ENCODE assay signal across 12 cellular contexts in the genomic region with DNA sequence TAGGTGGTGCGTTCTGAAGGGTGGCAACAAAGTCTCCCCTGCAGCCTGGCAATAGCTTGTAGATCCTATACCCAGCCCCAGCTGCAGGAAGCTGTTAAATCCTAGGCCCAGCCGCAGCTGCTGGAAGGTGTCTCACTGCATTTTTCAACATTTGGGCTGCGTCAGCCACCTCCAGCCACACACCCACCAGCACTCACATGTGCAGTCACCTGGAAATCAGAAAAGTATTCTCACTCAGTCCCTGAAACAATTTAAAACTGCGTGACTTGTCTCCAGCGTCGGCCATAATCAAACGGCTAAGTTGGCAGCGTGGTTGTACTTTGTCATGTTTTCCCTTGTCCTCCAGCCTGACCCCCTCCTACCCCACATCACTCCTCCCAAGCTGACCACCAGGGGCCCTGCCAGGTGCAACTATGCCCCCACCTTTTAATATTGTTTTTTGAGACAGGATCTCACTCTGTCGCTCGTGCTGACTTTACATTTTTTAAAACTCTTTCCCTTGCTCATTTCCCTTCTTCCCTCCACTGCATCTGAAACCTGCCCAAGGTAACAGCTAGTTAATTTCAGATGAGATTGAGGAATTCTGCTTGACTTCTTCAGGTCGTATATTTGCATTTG.
DNase-seq lines count a peak whose midpoint lies in the region; TF ChIP-seq lines count a peak whose summit lies in the region.
"Had no signal": no experiment of that assay in that cellular context is flagged by ENCODE, and none has a peak within 500 bp of the region (broad histone marks: within the 10 kb centered on the region; RNA-seq: fewer than 3 reads in every experiment).

No MANE protein-coding gene starts in this region.

- H3K4me1 Mint-ChIP-seq in nephron progenitor cell (no peaks in the 10 kb centered on the region), HFFc6 (ENCODE audit: low read depth) (peaks cover 10% of the 10 kb centered on the region)
- H3K4me1 Mint-ChIP-seq: B cell had no signal

- H3K4me3 Mint-ChIP-seq in nephron progenitor cell (no peak overlapping the region), HFFc6 (no peak overlapping the region)
- H3K4me3 Mint-ChIP-seq: B cell; CD4-positive, alpha-beta T cell had no signal

- H3K27ac Mint-ChIP-seq in nephron progenitor cell (peak overlapping the region; percentile 48), HFFc6 (no peak overlapping the region)
- H3K27ac Mint-ChIP-seq: B cell; CD4-positive, alpha-beta T cell had no signal

- peak; percentile 4 for DNase-seq in RPMI8226
- no peak for DNase-seq in nephron progenitor cell
- DNase-seq in NCI-H2081 treated with DMSO at 0.1 percent for 48 hours (lab: John Stamatoyannopoulos, UW) = no peak
- DNase-seq in HFFc6 = no peak
- DNase-seq in amygdala (lab: John Stamatoyannopoulos, UW) = no peak
- DNase-seq in activated CD4-positive, alpha-beta T cell treated with anti-CD3 and anti-CD28 coated beads for 1 hour = no peak
- DNase-seq: C1 segment of cervical spinal cord; Calu3; CD4-positive, alpha-beta T cell; DMS 273 treated with DMSO at 0.1 percent for 48 hours had no signal

- H3K4me3 ChIP-seq in iPS-15b (ENCODE audit: low read depth, low read length) = no peak overlapping the region

- peaks cover 46% of the 10 kb centered on the region for H3K9me3 Mint-ChIP-seq in nephron progenitor cell
- H3K9me3 Mint-ChIP-seq in HFFc6 = peaks cover 40% of the 10 kb centered on the region
- H3K9me3 Mint-ChIP-seq: CD4-positive, alpha-beta T cell had no signal

- no peaks in the 10 kb centered on the region for H3K9me3 ChIP-seq in iPS-15b (ENCODE audit: control insufficient read depth, insufficient read depth, low read length)

- H3K4me1 ChIP-seq in iPS-15b (ENCODE audit: control insufficient read depth, insufficient read depth, low read length) = peaks cover 5% of the 10 kb centered on the region

- no peaks in the 10 kb centered on the region for H3K36me3 ChIP-seq in iPS-15b (ENCODE audit: control insufficient read depth, insufficient read depth, low read length)

- H3K36me3 Mint-ChIP-seq in nephron progenitor cell (ENCODE audit: low read depth) (no peaks in the 10 kb centered on the region), HFFc6 (ENCODE audit: low read depth) (peaks cover 3% of the 10 kb centered on the region; the same call in 1 of the 2 replicates)

- H3K27me3 Mint-ChIP-seq in nephron progenitor cell (ENCODE audit: low read depth, poor library complexity) (no peaks in the 10 kb centered on the region), HFFc6 (ENCODE audit: insufficient read depth) (peaks cover 4% of the 10 kb centered on the region)
- H3K27me3 Mint-ChIP-seq: B cell; CD4-positive, alpha-beta T cell had no signal

- H3K9ac ChIP-seq in iPS-15b (ENCODE audit: low read depth, low read length) = peak overlapping the region; percentile 26

- no peaks in the 10 kb centered on the region for H3K27me3 ChIP-seq in iPS-15b (ENCODE audit: control insufficient read depth, insufficient read depth, low read length)

- no peak for TF ChIP-seq CTCF in nephron progenitor cell (IDR thresholded peaks at IDR 0.05)
- TF ChIP-seq CTCF in HFFc6 (IDR thresholded peaks at IDR 0.05) = no peak
